In the genomic region with DNA sequence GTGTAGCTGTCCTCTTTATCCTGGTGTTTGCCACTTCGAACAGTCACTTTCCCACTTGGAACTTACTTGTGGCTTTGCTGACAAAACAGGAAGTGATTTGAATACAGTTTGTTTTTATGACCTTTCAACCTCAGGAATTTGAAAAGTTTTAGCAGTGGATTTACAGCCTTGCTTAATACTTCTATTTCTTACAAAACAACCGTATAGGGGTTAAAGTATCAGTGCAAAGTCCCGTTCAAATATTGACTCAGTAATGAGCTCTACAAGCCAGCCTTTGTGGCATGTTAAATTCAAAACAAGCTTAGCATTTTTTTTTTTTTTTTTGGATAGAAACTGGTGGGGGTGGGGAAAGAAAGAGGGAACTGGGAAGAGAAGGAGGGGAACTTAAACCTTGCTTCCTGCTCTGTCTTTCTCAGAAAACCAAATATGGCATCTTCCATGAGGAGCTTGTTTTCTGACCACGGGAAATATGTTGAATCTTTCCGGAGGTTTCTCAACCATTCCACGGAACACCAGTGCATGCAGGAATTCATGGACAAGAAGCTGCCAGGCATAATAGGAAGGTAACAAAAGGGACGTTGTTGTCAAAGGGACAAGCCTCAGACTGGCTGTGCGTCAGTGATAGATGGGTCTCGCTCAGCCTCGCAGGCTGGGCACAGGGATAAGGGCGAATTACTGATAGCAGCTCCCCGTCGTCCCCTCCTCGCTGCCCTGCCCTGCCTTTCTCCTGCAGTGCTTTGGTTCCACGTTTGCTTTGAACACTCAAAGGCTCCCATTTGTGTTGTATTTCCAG, we compare ENCODE assay signal across 1 cellular context.
TF ChIP-seq lines count a peak whose summit lies in the region.

A gene (plus strand): TSS at position 408 of the 793 bp plus-strand sequence. CDS start 19 bp downstream, at position 427.

TF ChIP-seq in endothelial cell of umbilical vein, 7 proteins besides CTCF, POLR2A, EP300 and RAD21:
- TF ChIP-seq MYC (IDR thresholded peaks at IDR 0.05; ENCODE audit: low read depth, low read length) (no peak), FOS (IDR thresholded peaks at IDR 0.05; ENCODE audit: borderline replicate concordance, insufficient read depth, low read length) (peak; percentile 28)
